8 cellular contexts compared by ENCODE assay signal in genomic region chr4:1793496-1793840, GRCh38.
DNase-seq lines count a peak whose midpoint lies in the region; ATAC-seq and TF ChIP-seq lines count a peak whose summit lies in the region.

No MANE protein-coding gene starts in this region.

- ATAC-seq in GM18511 (IDR thresholded peaks at IDR 0.05; ENCODE audit: unreplicated experiment): peak; percentile 34
- ATAC-seq in stimulated activated naive CD8-positive, alpha-beta T cell treated with anti-CD3 and anti-CD28 coated beads, Interleukin-15, Interleukin-2, amounts not matched to agents 100 U/mL and 50 U/mL, for 24 hours: no peak

- DNase-seq in LNCaP clone FGC (ENCODE audit: low read depth): no peak
- peak; percentile 40 for DNase-seq in activated naive CD4-positive, alpha-beta T cell treated with anti-CD3 and anti-CD28 coated beads, Interleukin-2, amount 50 U/mL, for 16 hours
- peak; percentile 28 for DNase-seq in iris pigment epithelial cell (ENCODE audit: low read depth)
- peak; percentile 42 for DNase-seq in stimulated activated naive CD8-positive, alpha-beta T cell treated with anti-CD3 and anti-CD28 coated beads, Interleukin-15, Interleukin-2, amounts not matched to agents 100 U/mL and 50 U/mL, for 24 hours
- DNase-seq in NCI-H1105 treated with DMSO at 0.1 percent for 48 hours (lab: John Stamatoyannopoulos, UW): no peak
- no peak for DNase-seq in NCI-H510A treated with DMSO at 0.1 percent for 48 hours (lab: John Stamatoyannopoulos, UW)
- no peak for DNase-seq in NCI-H1092 treated with DMSO at 0.1 percent for 48 hours (lab: John Stamatoyannopoulos, UW)

- TF ChIP-seq CTCF in LNCaP clone FGC (IDR thresholded peaks at IDR 0.05; ENCODE audit: control insufficient read depth, extremely low read depth, insufficient read depth): no peak

- H3K4me3 ChIP-seq in LNCaP clone FGC (ENCODE audit: low read depth, low read length): peak overlapping the region; percentile 21

Comparison
In these comparisons a context has a peak if more than half of its experiments do, and no peak if none do; other contexts are left out.
1. DNase-seq: peak in activated naive CD4-positive, alpha-beta T cell treated with anti-CD3 and anti-CD28 coated beads, Interleukin-2, amount 50 U/mL, for 16 hours (single experiment), iris pigment epithelial cell (single experiment) and stimulated activated naive CD8-positive, alpha-beta T cell treated with anti-CD3 and anti-CD28 coated beads, Interleukin-15, Interleukin-2, amounts not matched to agents 100 U/mL and 50 U/mL, for 24 hours (single experiment); none in LNCaP clone FGC (single experiment), NCI-H1105 treated with DMSO at 0.1 percent for 48 hours (single experiment), NCI-H510A treated with DMSO at 0.1 percent for 48 hours (single experiment) and NCI-H1092 treated with DMSO at 0.1 percent for 48 hours (single experiment).